In the genomic region with DNA sequence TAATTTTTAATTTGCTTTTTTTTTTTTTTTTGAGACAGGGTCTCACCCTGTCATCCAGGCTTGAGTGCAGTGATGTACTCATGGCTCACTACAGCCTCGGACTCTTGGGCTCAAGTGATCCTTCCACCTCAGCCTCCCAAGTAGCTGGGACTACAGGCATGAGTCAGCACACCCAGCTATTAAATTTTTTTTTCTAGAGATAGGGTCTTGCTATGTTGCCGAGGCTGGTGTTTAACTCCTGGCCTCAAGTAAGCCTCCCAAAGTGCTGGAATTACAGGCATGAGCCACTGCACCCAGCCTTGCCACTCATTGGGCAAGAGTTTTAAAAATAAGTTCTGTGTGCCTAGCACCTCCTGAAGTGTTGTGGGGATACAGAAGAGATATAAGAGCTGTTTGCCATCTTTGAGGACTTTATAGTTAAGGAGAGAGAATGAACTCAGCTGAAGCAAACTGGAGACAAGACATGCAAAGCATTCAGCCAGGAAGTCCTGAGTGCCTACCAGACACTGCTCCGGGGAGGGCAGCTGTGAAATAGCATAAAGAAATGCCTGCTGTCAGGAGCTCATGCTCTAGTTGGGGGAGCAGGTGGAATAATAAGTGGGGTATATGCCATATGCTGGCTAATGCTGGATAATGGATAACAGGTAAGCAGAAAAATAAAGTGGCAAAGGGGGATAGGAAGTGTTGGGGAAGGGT, we compare ENCODE assay signal across 1 cellular context.
TF ChIP-seq lines count a peak whose summit lies in the region.

No MANE protein-coding gene starts in this region.

TF ChIP-seq in HEK293, 187 proteins besides CTCF, POLR2A, EP300 and RAD21 (continued from another document):
- TF ChIP-seq, protein P1, sequence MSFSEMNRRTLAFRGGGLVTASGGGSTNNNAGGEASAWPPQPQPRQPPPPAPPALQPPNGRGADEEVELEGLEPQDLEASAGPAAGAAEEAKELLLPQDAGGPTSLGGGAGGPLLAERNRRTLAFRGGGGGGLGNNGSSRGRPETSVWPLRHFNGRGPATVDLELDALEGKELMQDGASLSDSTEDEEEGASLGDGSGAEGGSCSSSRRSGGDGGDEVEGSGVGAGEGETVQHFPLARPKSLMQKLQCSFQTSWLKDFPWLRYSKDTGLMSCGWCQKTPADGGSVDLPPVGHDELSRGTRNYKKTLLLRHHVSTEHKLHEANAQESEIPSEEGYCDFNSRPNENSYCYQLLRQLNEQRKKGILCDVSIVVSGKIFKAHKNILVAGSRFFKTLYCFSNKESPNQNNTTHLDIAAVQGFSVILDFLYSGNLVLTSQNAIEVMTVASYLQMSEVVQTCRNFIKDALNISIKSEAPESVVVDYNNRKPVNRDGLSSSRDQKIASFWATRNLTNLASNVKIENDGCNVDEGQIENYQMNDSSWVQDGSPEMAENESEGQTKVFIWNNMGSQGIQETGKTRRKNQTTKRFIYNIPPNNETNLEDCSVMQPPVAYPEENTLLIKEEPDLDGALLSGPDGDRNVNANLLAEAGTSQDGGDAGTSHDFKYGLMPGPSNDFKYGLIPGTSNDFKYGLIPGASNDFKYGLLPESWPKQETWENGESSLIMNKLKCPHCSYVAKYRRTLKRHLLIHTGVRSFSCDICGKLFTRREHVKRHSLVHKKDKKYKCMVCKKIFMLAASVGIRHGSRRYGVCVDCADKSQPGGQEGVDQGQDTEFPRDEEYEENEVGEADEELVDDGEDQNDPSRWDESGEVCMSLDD (tag by site-specific recombination; IDR thresholded peaks at IDR 0.05), result no peak
- TF ChIP-seq GLIS1 (tag by site-specific recombination; IDR thresholded peaks at IDR 0.05) (peak; percentile 55), TSHZ1 (tag by site-specific recombination; IDR thresholded peaks at IDR 0.05; ENCODE audit: borderline replicate concordance) (no peak), ZNF274 (IDR thresholded peaks at IDR 0.05; ENCODE audit: low read length) (no peak), ZNF274 (tag by site-specific recombination; IDR thresholded peaks at IDR 0.05; ENCODE audit: borderline replicate concordance) (no peak), RBAK (tag by site-specific recombination; IDR thresholded peaks at IDR 0.05) (no peak)
